In the genomic region with DNA sequence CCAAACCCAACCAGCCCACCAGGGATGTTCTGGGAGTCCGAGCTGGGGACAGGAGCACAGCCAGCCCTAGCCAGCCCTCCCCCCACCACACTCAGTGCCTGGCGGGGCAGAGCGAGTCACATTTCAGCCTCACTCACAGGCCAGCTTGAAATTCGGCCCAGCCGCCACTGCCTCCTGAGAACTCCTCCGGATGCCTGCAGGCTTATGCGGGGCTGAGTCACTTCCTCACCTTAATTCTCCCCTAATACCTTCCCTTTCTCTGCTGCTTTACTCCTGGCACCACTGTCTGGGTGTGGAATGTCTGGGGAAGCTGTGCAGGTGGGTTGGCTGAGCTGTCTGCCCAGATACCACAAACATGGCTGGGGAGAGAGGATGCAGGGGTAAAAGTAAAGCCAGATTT, we compare ENCODE assay signal across 1 cellular context.
TF ChIP-seq lines count a peak whose summit lies in the region.

No MANE protein-coding gene starts in this region.

TF ChIP-seq in HepG2, 621 proteins besides CTCF, POLR2A, EP300 and RAD21 (continued from another document):
- TF ChIP-seq, protein P1, sequence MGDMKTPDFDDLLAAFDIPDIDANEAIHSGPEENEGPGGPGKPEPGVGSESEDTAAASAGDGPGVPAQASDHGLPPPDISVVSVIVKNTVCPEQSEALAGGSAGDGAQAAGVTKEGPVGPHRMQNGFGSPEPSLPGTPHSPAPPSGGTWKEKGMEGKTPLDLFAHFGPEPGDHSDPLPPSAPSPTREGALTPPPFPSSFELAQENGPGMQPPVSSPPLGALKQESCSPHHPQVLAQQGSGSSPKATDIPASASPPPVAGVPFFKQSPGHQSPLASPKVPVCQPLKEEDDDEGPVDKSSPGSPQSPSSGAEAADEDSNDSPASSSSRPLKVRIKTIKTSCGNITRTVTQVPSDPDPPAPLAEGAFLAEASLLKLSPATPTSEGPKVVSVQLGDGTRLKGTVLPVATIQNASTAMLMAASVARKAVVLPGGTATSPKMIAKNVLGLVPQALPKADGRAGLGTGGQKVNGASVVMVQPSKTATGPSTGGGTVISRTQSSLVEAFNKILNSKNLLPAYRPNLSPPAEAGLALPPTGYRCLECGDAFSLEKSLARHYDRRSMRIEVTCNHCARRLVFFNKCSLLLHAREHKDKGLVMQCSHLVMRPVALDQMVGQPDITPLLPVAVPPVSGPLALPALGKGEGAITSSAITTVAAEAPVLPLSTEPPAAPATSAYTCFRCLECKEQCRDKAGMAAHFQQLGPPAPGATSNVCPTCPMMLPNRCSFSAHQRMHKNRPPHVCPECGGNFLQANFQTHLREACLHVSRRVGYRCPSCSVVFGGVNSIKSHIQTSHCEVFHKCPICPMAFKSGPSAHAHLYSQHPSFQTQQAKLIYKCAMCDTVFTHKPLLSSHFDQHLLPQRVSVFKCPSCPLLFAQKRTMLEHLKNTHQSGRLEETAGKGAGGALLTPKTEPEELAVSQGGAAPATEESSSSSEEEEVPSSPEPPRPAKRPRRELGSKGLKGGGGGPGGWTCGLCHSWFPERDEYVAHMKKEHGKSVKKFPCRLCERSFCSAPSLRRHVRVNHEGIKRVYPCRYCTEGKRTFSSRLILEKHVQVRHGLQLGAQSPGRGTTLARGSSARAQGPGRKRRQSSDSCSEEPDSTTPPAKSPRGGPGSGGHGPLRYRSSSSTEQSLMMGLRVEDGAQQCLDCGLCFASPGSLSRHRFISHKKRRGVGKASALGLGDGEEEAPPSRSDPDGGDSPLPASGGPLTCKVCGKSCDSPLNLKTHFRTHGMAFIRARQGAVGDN (CRISPR knock-in tag; IDR thresholded peaks at IDR 0.05), result peak; percentile 56
- TF ChIP-seq JUND (CRISPR knock-in tag; IDR thresholded peaks at IDR 0.05) (no peak), RXRB (CRISPR knock-in tag; IDR thresholded peaks at IDR 0.05; ENCODE audit: borderline replicate concordance) (no peak), FOXK1 (CRISPR knock-in tag; IDR thresholded peaks at IDR 0.05; ENCODE audit: borderline replicate concordance, low read depth) (no peak), FOSL2 (CRISPR knock-in tag; IDR thresholded peaks at IDR 0.05) (peak; percentile 75), ZNF251 (CRISPR knock-in tag; IDR thresholded peaks at IDR 0.05) (no peak), EHMT2 (IDR thresholded peaks at IDR 0.05; ENCODE audit: borderline replicate concordance, low read depth, low read length) (no peak), HMGXB3 (CRISPR knock-in tag; IDR thresholded peaks at IDR 0.05; ENCODE audit: borderline replicate concordance) (no peak), ZFP91 (CRISPR knock-in tag; IDR thresholded peaks at IDR 0.05; ENCODE audit: borderline replicate concordance) (peak; percentile 54; the same call in 1 of the 2 replicates), KMT2B (CRISPR knock-in tag; IDR thresholded peaks at IDR 0.05) (no peak), PAXIP1 (CRISPR knock-in tag; conservative IDR thresholded peaks at IDR 0.05) (no peak), ZSCAN20 (CRISPR knock-in tag; IDR thresholded peaks at IDR 0.05; ENCODE audit: borderline replicate concordance) (no peak), SIN3A (IDR thresholded peaks at IDR 0.05; ENCODE audit: borderline replicate concordance, low read depth, low read length) (no peak), HMG20A (CRISPR knock-in tag; IDR thresholded peaks at IDR 0.05; ENCODE audit: borderline replicate concordance) (no peak), ATF4 (CRISPR knock-in tag; IDR thresholded peaks at IDR 0.05) (no peak), ZNF333 (CRISPR knock-in tag; IDR thresholded peaks at IDR 0.05; ENCODE audit: borderline replicate concordance) (no peak), SIX4 (CRISPR knock-in tag; IDR thresholded peaks at IDR 0.05) (no peak), ZNF691 (CRISPR knock-in tag; IDR thresholded peaks at IDR 0.05; ENCODE audit: borderline replicate concordance, low read depth) (no peak), ZBTB7B (CRISPR knock-in tag; IDR thresholded peaks at IDR 0.05) (peak; percentile 33; the same call in 1 of the 2 replicates), SNRNP70 (IDR thresholded peaks at IDR 0.05; ENCODE audit: low read depth, low read length) (no peak), KAT2B (IDR thresholded peaks at IDR 0.05; ENCODE audit: borderline replicate concordance, low read depth, low read length) (no peak), TOE1 (CRISPR knock-in tag; IDR thresholded peaks at IDR 0.05) (no peak), U2AF1 (optimal IDR thresholded peaks at IDR 0.05; ENCODE audit: low read depth, low read length) (no peak)
- TF ChIP-seq, protein P2, sequence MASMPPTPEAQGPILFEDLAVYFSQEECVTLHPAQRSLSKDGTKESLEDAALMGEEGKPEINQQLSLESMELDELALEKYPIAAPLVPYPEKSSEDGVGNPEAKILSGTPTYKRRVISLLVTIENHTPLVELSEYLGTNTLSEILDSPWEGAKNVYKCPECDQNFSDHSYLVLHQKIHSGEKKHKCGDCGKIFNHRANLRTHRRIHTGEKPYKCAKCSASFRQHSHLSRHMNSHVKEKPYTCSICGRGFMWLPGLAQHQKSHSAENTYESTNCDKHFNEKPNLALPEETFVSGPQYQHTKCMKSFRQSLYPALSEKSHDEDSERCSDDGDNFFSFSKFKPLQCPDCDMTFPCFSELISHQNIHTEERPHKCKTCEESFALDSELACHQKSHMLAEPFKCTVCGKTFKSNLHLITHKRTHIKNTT (CRISPR knock-in tag; IDR thresholded peaks at IDR 0.05), result no peak
- TF ChIP-seq, protein P3, sequence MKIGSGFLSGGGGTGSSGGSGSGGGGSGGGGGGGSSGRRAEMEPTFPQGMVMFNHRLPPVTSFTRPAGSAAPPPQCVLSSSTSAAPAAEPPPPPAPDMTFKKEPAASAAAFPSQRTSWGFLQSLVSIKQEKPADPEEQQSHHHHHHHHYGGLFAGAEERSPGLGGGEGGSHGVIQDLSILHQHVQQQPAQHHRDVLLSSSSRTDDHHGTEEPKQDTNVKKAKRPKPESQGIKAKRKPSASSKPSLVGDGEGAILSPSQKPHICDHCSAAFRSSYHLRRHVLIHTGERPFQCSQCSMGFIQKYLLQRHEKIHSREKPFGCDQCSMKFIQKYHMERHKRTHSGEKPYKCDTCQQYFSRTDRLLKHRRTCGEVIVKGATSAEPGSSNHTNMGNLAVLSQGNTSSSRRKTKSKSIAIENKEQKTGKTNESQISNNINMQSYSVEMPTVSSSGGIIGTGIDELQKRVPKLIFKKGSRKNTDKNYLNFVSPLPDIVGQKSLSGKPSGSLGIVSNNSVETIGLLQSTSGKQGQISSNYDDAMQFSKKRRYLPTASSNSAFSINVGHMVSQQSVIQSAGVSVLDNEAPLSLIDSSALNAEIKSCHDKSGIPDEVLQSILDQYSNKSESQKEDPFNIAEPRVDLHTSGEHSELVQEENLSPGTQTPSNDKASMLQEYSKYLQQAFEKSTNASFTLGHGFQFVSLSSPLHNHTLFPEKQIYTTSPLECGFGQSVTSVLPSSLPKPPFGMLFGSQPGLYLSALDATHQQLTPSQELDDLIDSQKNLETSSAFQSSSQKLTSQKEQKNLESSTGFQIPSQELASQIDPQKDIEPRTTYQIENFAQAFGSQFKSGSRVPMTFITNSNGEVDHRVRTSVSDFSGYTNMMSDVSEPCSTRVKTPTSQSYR (CRISPR knock-in tag; IDR thresholded peaks at IDR 0.05; ENCODE audit: borderline replicate concordance), result peak; percentile 68; the same call in 1 of the 2 replicates
